In genomic region chr17:74981318-74981978, GRCh38 we compare ENCODE assay signal across 8 cellular contexts. TPM values are rescaled to one million over a fixed set of nuclear protein-coding genes. Genes with fewer than 3 reads are reported as not detected.
DNase-seq lines count a peak whose midpoint lies in the region; ATAC-seq and TF ChIP-seq lines count a peak whose summit lies in the region.

No MANE protein-coding gene starts in this region.

- peak overlapping the region; percentile 54 for H3K9ac ChIP-seq in iPS-15b (ENCODE audit: low read depth, low read length)

- peak overlapping the region; percentile 96 for H3K4me3 ChIP-seq in iPS-15b (ENCODE audit: low read depth, low read length)

- DNase-seq in HFFc6 (no peak), COR-L47 (lab: John Stamatoyannopoulos, UW) (no peak), AG20443 (ENCODE audit: low spot score) (no peak), COLO668 (lab: John Stamatoyannopoulos, UW; ENCODE audit: unreplicated experiment) (no peak)
- no peak for DNase-seq in activated naive CD4-positive, alpha-beta T cell treated with anti-CD3 and anti-CD28 coated beads, Interleukin-2, amount 50 U/mL, for 72 hours (ENCODE audit: low spot score in 2 of 2)

- peaks cover 10% of the 10 kb centered on the region for H3K4me1 Mint-ChIP-seq in HFFc6 (ENCODE audit: low read depth)
- H3K4me1 Mint-ChIP-seq in stimulated activated memory B cell treated with anti-CD40 and anti-IgM and Interleukin-4, amounts not matched to agents 10 μg/mL and 1 μg/mL and 100 μg/mL, for 72 hours = peaks cover 13% of the 10 kb centered on the region

- no peaks in the 10 kb centered on the region for H3K9me3 Mint-ChIP-seq in HFFc6
- H3K9me3 Mint-ChIP-seq in activated naive CD4-positive, alpha-beta T cell treated with anti-CD3 and anti-CD28 coated beads, Interleukin-2, amount 50 U/mL, for 72 hours = no peaks in the 10 kb centered on the region
- no peaks in the 10 kb centered on the region for H3K9me3 Mint-ChIP-seq in stimulated activated memory B cell treated with anti-CD40 and anti-IgM and Interleukin-4, amounts not matched to agents 10 μg/mL and 1 μg/mL and 100 μg/mL, for 72 hours

- H3K9me3 ChIP-seq in iPS-15b (ENCODE audit: control insufficient read depth, insufficient read depth, low read length) = no peaks in the 10 kb centered on the region

- peak overlapping the region; percentile 91 for H3K27ac Mint-ChIP-seq in HFFc6
- H3K27ac Mint-ChIP-seq in activated naive CD4-positive, alpha-beta T cell treated with anti-CD3 and anti-CD28 coated beads, Interleukin-2, amount 50 U/mL, for 72 hours = peak overlapping the region in 1 of 2 donors; percentile 64
- peak overlapping the region; percentile 40 for H3K27ac Mint-ChIP-seq in stimulated activated memory B cell treated with anti-CD40 and anti-IgM and Interleukin-4, amounts not matched to agents 10 μg/mL and 1 μg/mL and 100 μg/mL, for 72 hours

- H3K27me3 Mint-ChIP-seq in HFFc6 (ENCODE audit: insufficient read depth) = peaks cover 6% of the 10 kb centered on the region
- peaks cover 61% of the 10 kb centered on the region for H3K27me3 Mint-ChIP-seq in stimulated activated memory B cell treated with anti-CD40 and anti-IgM and Interleukin-4, amounts not matched to agents 10 μg/mL and 1 μg/mL and 100 μg/mL, for 72 hours

- H3K27me3 ChIP-seq in iPS-15b (ENCODE audit: control insufficient read depth, insufficient read depth, low read length) = peaks cover 22% of the 10 kb centered on the region

- TF ChIP-seq CTCF in HFFc6 (IDR thresholded peaks at IDR 0.05) = no peak

- H3K36me3 Mint-ChIP-seq in HFFc6 (ENCODE audit: low read depth) = no peaks in the 10 kb centered on the region
- H3K36me3 Mint-ChIP-seq in activated naive CD4-positive, alpha-beta T cell treated with anti-CD3 and anti-CD28 coated beads, Interleukin-2, amount 50 U/mL, for 72 hours = no peaks in the 10 kb centered on the region
- no peaks in the 10 kb centered on the region for H3K36me3 Mint-ChIP-seq in stimulated activated memory B cell treated with anti-CD40 and anti-IgM and Interleukin-4, amounts not matched to agents 10 μg/mL and 1 μg/mL and 100 μg/mL, for 72 hours

- H3K36me3 ChIP-seq in iPS-15b (ENCODE audit: control insufficient read depth, insufficient read depth, low read length) = no peaks in the 10 kb centered on the region

- ATAC-seq in activated naive CD4-positive, alpha-beta T cell treated with anti-CD3 and anti-CD28 coated beads, Interleukin-2, amount 50 U/mL, for 72 hours = peak; percentile 1 to 76
- ATAC-seq in stimulated activated memory B cell treated with anti-CD40 and anti-IgM and Interleukin-4, amounts not matched to agents 10 μg/mL and 1 μg/mL and 100 μg/mL, for 72 hours = no peak
- ATAC-seq in HG03565 (IDR thresholded peaks at IDR 0.05; ENCODE audit: unreplicated experiment) = no peak

- H3K4me3 Mint-ChIP-seq in HFFc6 = peak overlapping the region; percentile 91
- H3K4me3 Mint-ChIP-seq in stimulated activated memory B cell treated with anti-CD40 and anti-IgM and Interleukin-4, amounts not matched to agents 10 μg/mL and 1 μg/mL and 100 μg/mL, for 72 hours = peak overlapping the region; percentile 78

- peaks cover 3% of the 10 kb centered on the region for H3K4me1 ChIP-seq in iPS-15b (ENCODE audit: control insufficient read depth, insufficient read depth, low read length)

RNA-seq across cellular contexts. Expression of gene CDR2L, which starts 6.0 kb away (rescaled TPM):
- 10 to 100 TPM; 27.5 to 35.8 (median 30.4) TPM for total RNA-seq in HFFc6 (2021; fragmentation: NEBNext Ultra II Directional; extraction: Animal tissue kit (Norgen Biotek cat#: 25700))
- 1 to 10 TPM; 1.5 TPM for total RNA-seq in activated naive CD4-positive, alpha-beta T cell treated with anti-CD3 and anti-CD28 coated beads, Interleukin-2, amount 50 U/mL, for 72 hours

RNA-seq across cellular contexts. Expression of gene HID1, which starts 8.9 kb away (rescaled TPM):
- total RNA-seq in HFFc6 (2021; fragmentation: NEBNext Ultra II Directional; extraction: Animal tissue kit (Norgen Biotek cat#: 25700)) = under 1 TPM; 0.40 to 0.96 (median 0.56) TPM
- 1 to 10 TPM; 1.6 to 2.8 TPM for total RNA-seq in activated naive CD4-positive, alpha-beta T cell treated with anti-CD3 and anti-CD28 coated beads, Interleukin-2, amount 50 U/mL, for 72 hours

RNA-seq across cellular contexts. Expression of gene MRPL58, which starts 31.0 kb away (rescaled TPM):
- total RNA-seq in HFFc6 (2021; fragmentation: NEBNext Ultra II Directional; extraction: Animal tissue kit (Norgen Biotek cat#: 25700)) = 10 to 100 TPM; 39.2 to 50.6 (median 47.8) TPM
- total RNA-seq in activated naive CD4-positive, alpha-beta T cell treated with anti-CD3 and anti-CD28 coated beads, Interleukin-2, amount 50 U/mL, for 72 hours = 10 to 100 TPM; 29.8 to 48.1 TPM

RNA-seq across cellular contexts. Expression of gene OTOP3, which starts 45.8 kb away (rescaled TPM):
- not detected for total RNA-seq in HFFc6 (2021; fragmentation: NEBNext Ultra II Directional; extraction: Animal tissue kit (Norgen Biotek cat#: 25700))
- not detected for total RNA-seq in activated naive CD4-positive, alpha-beta T cell treated with anti-CD3 and anti-CD28 coated beads, Interleukin-2, amount 50 U/mL, for 72 hours

RNA-seq across cellular contexts. Expression of gene OTOP2, which starts 57.4 kb away (rescaled TPM):
- total RNA-seq in HFFc6 (2021; fragmentation: NEBNext Ultra II Directional; extraction: Animal tissue kit (Norgen Biotek cat#: 25700)) = not detected
- total RNA-seq in activated naive CD4-positive, alpha-beta T cell treated with anti-CD3 and anti-CD28 coated beads, Interleukin-2, amount 50 U/mL, for 72 hours = not detected

Comparison
In these comparisons a context has a peak if more than half of its experiments do, and no peak if none do; other contexts are left out.
1. ATAC-seq: peak in activated naive CD4-positive, alpha-beta T cell treated with anti-CD3 and anti-CD28 coated beads, Interleukin-2, amount 50 U/mL, for 72 hours (2 of 2); none in stimulated activated memory B cell treated with anti-CD40 and anti-IgM and Interleukin-4, amounts not matched to agents 10 μg/mL and 1 μg/mL and 100 μg/mL, for 72 hours (single experiment) and HG03565 (single experiment).
2. RNA of gene CDR2L, which starts 6.0 kb away (total RNA-seq): 27.5 to 35.8 TPM in HFFc6; 1.5 TPM in activated naive CD4-positive, alpha-beta T cell treated with anti-CD3 and anti-CD28 coated beads, Interleukin-2, amount 50 U/mL, for 72 hours; every median in the first group is over 10 times any median in the second.